19 cellular contexts compared by ENCODE assay signal in the genomic region with DNA sequence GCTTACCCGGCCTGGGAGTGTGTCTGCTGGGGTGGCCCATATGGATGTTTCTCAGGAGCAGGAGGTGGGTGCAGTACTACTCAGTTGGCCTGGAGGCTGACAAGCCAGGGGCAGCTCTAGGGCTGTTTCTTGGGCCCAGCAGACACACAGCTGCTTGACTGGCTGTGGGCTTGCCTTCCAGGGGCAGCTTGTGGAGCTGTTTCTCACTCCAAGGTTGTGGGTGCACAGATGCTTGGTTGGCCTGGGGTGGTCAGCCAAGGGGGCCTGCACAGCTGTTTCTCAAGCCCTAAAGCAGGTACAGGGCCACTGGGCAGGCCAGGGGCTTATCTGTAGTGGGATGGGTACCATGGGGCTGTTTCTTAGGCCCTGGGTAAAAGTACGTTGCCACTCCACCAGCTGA.
DNase-seq lines count a peak whose midpoint lies in the region; ATAC-seq and TF ChIP-seq lines count a peak whose summit lies in the region.
"Had no signal": no experiment of that assay in that cellular context is flagged by ENCODE, and none has a peak within 500 bp of the region (broad histone marks: within the 10 kb centered on the region; RNA-seq: fewer than 3 reads in every experiment).

No MANE protein-coding gene starts in this region.

- peak overlapping the region; percentile 40 for H3K14ac ChIP-seq in neuronal stem cell (ENCODE audit: low read length)

- no peak overlapping the region for H3K9ac ChIP-seq in neuronal stem cell (ENCODE audit: low read depth, low read length, poor library complexity)

- no peaks in the 10 kb centered on the region for H3K27me3 Mint-ChIP-seq in chondrocyte (ENCODE audit: low read depth)
- no peaks in the 10 kb centered on the region for H3K27me3 Mint-ChIP-seq in activated T-helper 2 cell treated with anti-CD3 and anti-CD28 coated beads, Interferon-gamma antibody, Interleukin-2, Interleukin-4, amounts not matched to agents 10 μg/mL and 5 μg/mL and 100 μg/mL, durations not matched to agents 14 hours and 24 hours and 36 hours (ENCODE audit: low read depth)
- H3K27me3 Mint-ChIP-seq: CD4-positive, alpha-beta memory T cell had no signal

- H3K36me3 Mint-ChIP-seq in chondrocyte (ENCODE audit: low read depth): no peaks in the 10 kb centered on the region
- no peaks in the 10 kb centered on the region for H3K36me3 Mint-ChIP-seq in activated T-helper 2 cell treated with anti-CD3 and anti-CD28 coated beads, Interferon-gamma antibody, Interleukin-2, Interleukin-4, amounts not matched to agents 10 μg/mL and 5 μg/mL and 100 μg/mL, durations not matched to agents 14 hours and 24 hours and 36 hours (ENCODE audit: low read depth)
- H3K36me3 Mint-ChIP-seq: CD4-positive, alpha-beta memory T cell had no signal

- H3K4me3 ChIP-seq in right cardiac atrium (ENCODE audit: low read length) (no peak overlapping the region), neuronal stem cell (ENCODE audit: low read length in 2 of 2) (no peak overlapping the region), aorta (ENCODE audit: low read length in 2 of 2) (no peak overlapping the region)
- H3K4me3 ChIP-seq: GM12878, GM23338 had no signal

- H3K36me3 ChIP-seq in neuronal stem cell (replicated peaks in 1 of 2; ENCODE audit: control insufficient read depth in 2 of 2, insufficient read depth in 2 of 2, low read length in 2 of 2) (no peaks in the 10 kb centered on the region), aorta (ENCODE audit: control insufficient read depth in 1 of 2, insufficient read depth in 2 of 2, low read length in 1 of 2) (no peaks in the 10 kb centered on the region)

- no peak overlapping the region for H2AFZ ChIP-seq in neuronal stem cell (ENCODE audit: low read length)
- H2AFZ ChIP-seq: GM23338 had no signal

- no peak for ATAC-seq in right cardiac atrium
- ATAC-seq in left cardiac atrium: no peak
- ATAC-seq in aorta (ENCODE audit: low FRiP score): peak; percentile 48
- ATAC-seq in GM21723 (IDR thresholded peaks at IDR 0.05; ENCODE audit: unreplicated experiment): no peak
- ATAC-seq in HG03442 (IDR thresholded peaks at IDR 0.05; ENCODE audit: unreplicated experiment): no peak
- ATAC-seq: GM12878, GM23338, HCT116 had no signal

- intact Hi-C loops in right cardiac atrium (cut with DNase I): no loop called here
- intact Hi-C loops in left cardiac atrium (cut with DNase I): no loop called here
- intact Hi-C loops in aorta (cut with DNase I): no loop called here
- intact Hi-C loops in activated T-helper 2 cell treated with anti-CD3 and anti-CD28 coated beads, Interferon-gamma antibody, Interleukin-2, Interleukin-4, amounts not matched to agents 10 μg/mL and 5 μg/mL and 100 μg/mL, durations not matched to agents 14 hours and 24 hours and 36 hours (cut with micrococcal nuclease): no loop called here

- H3K18ac ChIP-seq in neuronal stem cell (ENCODE audit: low read length): peak overlapping the region; percentile 84

- H3K27me3 ChIP-seq in right cardiac atrium (ENCODE audit: control insufficient read depth, insufficient read depth) (no peaks in the 10 kb centered on the region), neuronal stem cell (ENCODE audit: control insufficient read depth in 3 of 3, insufficient read depth in 3 of 3, low read depth in 1 of 3, low read length in 3 of 3) (no peaks in the 10 kb centered on the region), aorta (ENCODE audit: control insufficient read depth in 1 of 2, insufficient read depth in 2 of 2, low read length in 1 of 2) (no peaks in the 10 kb centered on the region)

- H4K91ac ChIP-seq in neuronal stem cell (ENCODE audit: low read depth, low read length, poor library complexity): no peak overlapping the region

- H3K4me3 Mint-ChIP-seq in chondrocyte (ENCODE audit: unreplicated experiment): no peak overlapping the region
- H3K4me3 Mint-ChIP-seq in activated T-helper 2 cell treated with anti-CD3 and anti-CD28 coated beads, Interferon-gamma antibody, Interleukin-2, Interleukin-4, amounts not matched to agents 10 μg/mL and 5 μg/mL and 100 μg/mL, durations not matched to agents 14 hours and 24 hours and 36 hours (ENCODE audit: low read depth): no peak overlapping the region
- H3K4me3 Mint-ChIP-seq: CD4-positive, alpha-beta memory T cell; GM23338; H9 had no signal

- no peaks in the 10 kb centered on the region for H3K4me1 Mint-ChIP-seq in chondrocyte (ENCODE audit: low read depth)
- H3K4me1 Mint-ChIP-seq in activated T-helper 2 cell treated with anti-CD3 and anti-CD28 coated beads, Interferon-gamma antibody, Interleukin-2, Interleukin-4, amounts not matched to agents 10 μg/mL and 5 μg/mL and 100 μg/mL, durations not matched to agents 14 hours and 24 hours and 36 hours (ENCODE audit: low read depth): no peaks in the 10 kb centered on the region
- H3K4me1 Mint-ChIP-seq: CD4-positive, alpha-beta memory T cell; GM23338; H9 had no signal

- no peak overlapping the region for H3K4ac ChIP-seq in neuronal stem cell (ENCODE audit: low read length)

- H3K9me3 ChIP-seq in right cardiac atrium (ENCODE audit: control insufficient read depth, low read length): no peaks in the 10 kb centered on the region
- peaks cover 0 to 3% of the 10 kb centered on the region in 2 donors for H3K9me3 ChIP-seq in neuronal stem cell (replicated peaks in 1 of 2; ENCODE audit: control insufficient read depth in 2 of 2, insufficient read depth in 1 of 2, low read depth in 1 of 2, low read length in 2 of 2)
- no peaks in the 10 kb centered on the region for H3K9me3 ChIP-seq in aorta (ENCODE audit: control insufficient read depth, low read length)

- DNase-seq in right cardiac atrium: peak in 2 of 3 donors; percentile 22 to 25
- DNase-seq in left cardiac atrium: no peak
- DNase-seq in chondrocyte (ENCODE audit: low spot score): peak; percentile 54
- no peak for DNase-seq in neuronal stem cell (ENCODE audit: low spot score)
- DNase-seq in aorta: no peak
- DNase-seq in activated T-helper 2 cell treated with anti-CD3 and anti-CD28 coated beads, Interferon-gamma antibody, Interleukin-2, Interleukin-4, amounts not matched to agents 10 μg/mL and 5 μg/mL and 100 μg/mL, durations not matched to agents 14 hours and 24 hours and 36 hours (ENCODE audit: low spot score): no peak
- DNase-seq: C1 segment of cervical spinal cord; Calu3; CD4-positive, alpha-beta memory T cell; COR-L47; DMS79; EL; GDM1; H9 had no signal

- no peak overlapping the region for H4K8ac ChIP-seq in neuronal stem cell (ENCODE audit: low read depth, low read length)

- no peaks in the 10 kb centered on the region for H3K9me3 Mint-ChIP-seq in chondrocyte (ENCODE audit: low read depth)
- peaks cover 27% of the 10 kb centered on the region for H3K9me3 Mint-ChIP-seq in activated T-helper 2 cell treated with anti-CD3 and anti-CD28 coated beads, Interferon-gamma antibody, Interleukin-2, Interleukin-4, amounts not matched to agents 10 μg/mL and 5 μg/mL and 100 μg/mL, durations not matched to agents 14 hours and 24 hours and 36 hours
- H3K9me3 Mint-ChIP-seq: GM23338, H9 had no signal

- TF ChIP-seq CTCF in chondrocyte (IDR thresholded peaks at IDR 0.05): no peak

- H3K79me1 ChIP-seq in neuronal stem cell (ENCODE audit: low read depth, low read length): no peaks in the 10 kb centered on the region

- 89% methylated on average over 2 of the region's 2 CpGs for WGBS in right cardiac atrium
- no CpG with 5 or more reads among the region's 2 CpGs for WGBS in neuronal stem cell (ENCODE audit: extremely low coverage in 2 of 2, insufficient read length in 2 of 2, insufficient replicate concordance in 1 of 2), 2 donors
- WGBS in aorta, 2 donors: 93 to 100% methylated on average over 2 of the region's 2 CpGs

- H3K27ac ChIP-seq in right cardiac atrium (ENCODE audit: low read length) (no peak overlapping the region), neuronal stem cell (replicated peaks; ENCODE audit: low read length) (no peak overlapping the region), aorta (ENCODE audit: low read depth in 1 of 2, low read length in 2 of 2) (no peak overlapping the region)

- no peak overlapping the region for H2BK5ac ChIP-seq in neuronal stem cell (ENCODE audit: low read length)

- H2AK5ac ChIP-seq in neuronal stem cell (ENCODE audit: low read depth, low read length): peak overlapping the region; percentile 25

- H3K4me2 ChIP-seq in neuronal stem cell (ENCODE audit: insufficient read depth, low read length, poor library complexity, severe bottlenecking): no peak overlapping the region
- H3K4me2 ChIP-seq: GM23338 had no signal

- H2BK15ac ChIP-seq in neuronal stem cell (ENCODE audit: low read length): no peak overlapping the region

- H3K4me1 ChIP-seq in right cardiac atrium (ENCODE audit: control insufficient read depth, insufficient read depth, low read length) (no peaks in the 10 kb centered on the region), neuronal stem cell (ENCODE audit: control insufficient read depth in 2 of 2, insufficient read depth in 1 of 2, low read depth in 1 of 2, low read length in 2 of 2) (no peaks in the 10 kb centered on the region), aorta (ENCODE audit: control insufficient read depth in 1 of 2, insufficient read depth in 2 of 2, low read length in 2 of 2) (no peaks in the 10 kb centered on the region)

- peak overlapping the region; percentile 25 for H3K23ac ChIP-seq in neuronal stem cell (ENCODE audit: low read depth, low read length, poor library complexity)

- peak overlapping the region; percentile 52 for H2BK120ac ChIP-seq in neuronal stem cell (ENCODE audit: low read depth, low read length)

- H2BK12ac ChIP-seq in neuronal stem cell (ENCODE audit: low read length): no peak overlapping the region

- H3K27ac Mint-ChIP-seq in chondrocyte (ENCODE audit: unreplicated experiment): no peak overlapping the region
- H3K27ac Mint-ChIP-seq in activated T-helper 2 cell treated with anti-CD3 and anti-CD28 coated beads, Interferon-gamma antibody, Interleukin-2, Interleukin-4, amounts not matched to agents 10 μg/mL and 5 μg/mL and 100 μg/mL, durations not matched to agents 14 hours and 24 hours and 36 hours: no peak overlapping the region
- H3K27ac Mint-ChIP-seq: CD4-positive, alpha-beta memory T cell; GM23338; H9 had no signal

Comparison
In these comparisons a context has a peak if more than half of its experiments do, and no peak if none do; other contexts are left out.
1. DNase-seq: peak in right cardiac atrium (2 of 3) and chondrocyte (single experiment); none in left cardiac atrium (single experiment), neuronal stem cell (single experiment), aorta (0 of 2) and activated T-helper 2 cell treated with anti-CD3 and anti-CD28 coated beads, Interferon-gamma antibody, Interleukin-2, Interleukin-4, amounts not matched to agents 10 μg/mL and 5 μg/mL and 100 μg/mL, durations not matched to agents 14 hours and 24 hours and 36 hours (single experiment).